ENCODE assay signal across 18 cellular contexts in genomic region chr20:57375652-57376230, GRCh38. TPM values are rescaled to one million over a fixed set of nuclear protein-coding genes. Genes with fewer than 3 reads are reported as not detected.
DNase-seq lines count a peak whose midpoint lies in the region; ATAC-seq, FAIRE-seq and TF ChIP-seq lines count a peak whose summit lies in the region.
"Had no signal": no experiment of that assay in that cellular context is flagged by ENCODE, and none has a peak within 500 bp of the region (broad histone marks: within the 10 kb centered on the region; RNA-seq: fewer than 3 reads in every experiment).

No MANE protein-coding gene starts in this region.

- no peak overlapping the region for H3K4me3 ChIP-seq in right lobe of liver
- H3K4me3 ChIP-seq: uterus had no signal

- no peak for ATAC-seq in activated T-cell treated with anti-CD3 and anti-CD28 coated beads, Interleukin-2, amount 50 U/mL, for 72 hours (replicated peaks in 1 of 2)
- ATAC-seq in right lobe of liver (peak; percentile 22 to 53 (median 44)), HG02870 (IDR thresholded peaks at IDR 0.05; ENCODE audit: unreplicated experiment) (no peak)

- H3K9me3 Mint-ChIP-seq in activated T-cell treated with anti-CD3 and anti-CD28 coated beads, Interleukin-2, amount 50 U/mL, for 72 hours, result no peaks in the 10 kb centered on the region
- H3K9me3 Mint-ChIP-seq: activated B cell treated with CpG ODN at 0.5 μM for 24 hours had no signal

- no peak for TF ChIP-seq POLR2A in right lobe of liver (IDR thresholded peaks at IDR 0.05)

- no peaks in the 10 kb centered on the region for H3K27me3 Mint-ChIP-seq in activated T-cell treated with anti-CD3 and anti-CD28 coated beads, Interleukin-2, amount 50 U/mL, for 72 hours (ENCODE audit: low read depth)
- H3K27me3 Mint-ChIP-seq: activated B cell treated with CpG ODN at 0.5 μM for 24 hours had no signal

- H3K27ac ChIP-seq in caudate nucleus (ENCODE audit: low read depth, low read length) (peak overlapping the region; percentile 33), right lobe of liver (peak overlapping the region in 1 of 3 donors; percentile 47), substantia nigra (ENCODE audit: low read depth, low read length, poor library complexity, severe bottlenecking) (peak overlapping the region; percentile 62)
- H3K27ac ChIP-seq: uterus had no signal

- no peaks in the 10 kb centered on the region for H3K4me1 ChIP-seq in right lobe of liver
- H3K4me1 ChIP-seq: uterus had no signal

- FAIRE-seq in GM19239 (lab: Jason Lieb, UNC), result no peak

- no peak overlapping the region for H3K4me3 Mint-ChIP-seq in activated T-cell treated with anti-CD3 and anti-CD28 coated beads, Interleukin-2, amount 50 U/mL, for 72 hours
- H3K4me3 Mint-ChIP-seq: activated B cell treated with CpG ODN at 0.5 μM for 24 hours had no signal

- intact Hi-C loops in right lobe of liver (cut with DNase I), result loop anchor here in 1 of 2 donors (5.0 kb wide), 1 partner anchor 127 kb away; no protein-coding TSS in a partner anchor

- H3K27ac Mint-ChIP-seq in activated T-cell treated with anti-CD3 and anti-CD28 coated beads, Interleukin-2, amount 50 U/mL, for 72 hours, result peak overlapping the region; percentile 74
- H3K27ac Mint-ChIP-seq: activated B cell treated with CpG ODN at 0.5 μM for 24 hours had no signal

- H3K4me1 Mint-ChIP-seq in activated T-cell treated with anti-CD3 and anti-CD28 coated beads, Interleukin-2, amount 50 U/mL, for 72 hours (ENCODE audit: low read depth), result peaks cover 32% of the 10 kb centered on the region
- H3K4me1 Mint-ChIP-seq: activated B cell treated with CpG ODN at 0.5 μM for 24 hours had no signal

- peaks cover 0 to 59% (median 22%) of the 10 kb centered on the region in 4 donors for H3K36me3 ChIP-seq in right lobe of liver
- H3K36me3 ChIP-seq: uterus had no signal

- no peak for DNase-seq in activated T-cell treated with anti-CD3 and anti-CD28 coated beads, Interleukin-2, amount 50 U/mL, for 72 hours
- DNase-seq in activated T-cell treated with anti-CD3 and anti-CD28 coated beads for 4 hours, result no peak
- DNase-seq in caudate nucleus (lab: John Stamatoyannopoulos, UW), result no peak
- DNase-seq in right lobe of liver, result no peak
- no peak for DNase-seq in substantia nigra (lab: John Stamatoyannopoulos, UW)
- no peak for DNase-seq in GM19239 (ENCODE audit: insufficient read length, low spot score)
- no peak for DNase-seq in medulla oblongata (ENCODE audit: extremely low spot score)
- DNase-seq: activated B cell treated with CpG ODN at 0.5 μM for 24 hours; Calu3; effector CD8-positive, alpha-beta T cell; foreskin fibroblast; Kasumi-1; NCI-H1436; NCI-H446; uterus had no signal

- WGBS in right lobe of liver (ENCODE audit: insufficient coverage, low coverage, low lambda C conversion rate, missing lambda C conversion rate), result 73% methylated on average over 8 of the region's 10 CpGs

- no peaks in the 10 kb centered on the region for H3K27me3 ChIP-seq in right lobe of liver
- H3K27me3 ChIP-seq: uterus had no signal

- peaks cover 10 to 27% of the 10 kb centered on the region in 2 donors for H3K36me3 Mint-ChIP-seq in activated T-cell treated with anti-CD3 and anti-CD28 coated beads, Interleukin-2, amount 50 U/mL, for 72 hours (ENCODE audit: insufficient read depth in 2 of 2)

- no peaks in the 10 kb centered on the region for H3K9me3 ChIP-seq in right lobe of liver
- H3K9me3 ChIP-seq: uterus had no signal

- TF ChIP-seq CTCF in right lobe of liver (IDR thresholded peaks at IDR 0.05), result no peak

RNA-seq across cellular contexts. Expression of gene RBM38, which starts 15.5 kb away (rescaled TPM):
- total RNA-seq in activated T-cell treated with anti-CD3 and anti-CD28 coated beads, Interleukin-2, amount 50 U/mL, for 72 hours, result 10 to 100 TPM; 61.4 to 79.8 TPM
- 10 to 100 TPM in 3 of 6 experiments, 1 to 10 TPM in 3; 3.9 to 16.9 (median 9.6) TPM for total RNA-seq in right lobe of liver

RNA-seq across cellular contexts. Expression of gene RAE1, which starts 24.7 kb away (rescaled TPM):
- 10 to 100 TPM; 47.6 to 54.2 TPM for total RNA-seq in activated T-cell treated with anti-CD3 and anti-CD28 coated beads, Interleukin-2, amount 50 U/mL, for 72 hours
- 10 to 100 TPM in 4 of 6 experiments, 1 to 10 TPM in 2; 8.6 to 22.1 (median 11.1) TPM for total RNA-seq in right lobe of liver

RNA-seq across cellular contexts. Expression of gene SPO11, which starts 46.1 kb away (rescaled TPM):
- not detected for total RNA-seq in activated T-cell treated with anti-CD3 and anti-CD28 coated beads, Interleukin-2, amount 50 U/mL, for 72 hours
- not detected for total RNA-seq in right lobe of liver
- total RNA-seq: A673, activated B cell treated with CpG ODN at 0.5 μM for 24 hours, Calu3, mucosa of gallbladder, uterus had no signal

Comparison
In these comparisons a context has a peak if more than half of its experiments do, and no peak if none do; other contexts are left out.
1. ATAC-seq: peak in right lobe of liver (4 of 4); none in activated T-cell treated with anti-CD3 and anti-CD28 coated beads, Interleukin-2, amount 50 U/mL, for 72 hours (0 of 2) and HG02870 (single experiment).